21 cellular contexts compared by ENCODE assay signal in the genomic region with DNA sequence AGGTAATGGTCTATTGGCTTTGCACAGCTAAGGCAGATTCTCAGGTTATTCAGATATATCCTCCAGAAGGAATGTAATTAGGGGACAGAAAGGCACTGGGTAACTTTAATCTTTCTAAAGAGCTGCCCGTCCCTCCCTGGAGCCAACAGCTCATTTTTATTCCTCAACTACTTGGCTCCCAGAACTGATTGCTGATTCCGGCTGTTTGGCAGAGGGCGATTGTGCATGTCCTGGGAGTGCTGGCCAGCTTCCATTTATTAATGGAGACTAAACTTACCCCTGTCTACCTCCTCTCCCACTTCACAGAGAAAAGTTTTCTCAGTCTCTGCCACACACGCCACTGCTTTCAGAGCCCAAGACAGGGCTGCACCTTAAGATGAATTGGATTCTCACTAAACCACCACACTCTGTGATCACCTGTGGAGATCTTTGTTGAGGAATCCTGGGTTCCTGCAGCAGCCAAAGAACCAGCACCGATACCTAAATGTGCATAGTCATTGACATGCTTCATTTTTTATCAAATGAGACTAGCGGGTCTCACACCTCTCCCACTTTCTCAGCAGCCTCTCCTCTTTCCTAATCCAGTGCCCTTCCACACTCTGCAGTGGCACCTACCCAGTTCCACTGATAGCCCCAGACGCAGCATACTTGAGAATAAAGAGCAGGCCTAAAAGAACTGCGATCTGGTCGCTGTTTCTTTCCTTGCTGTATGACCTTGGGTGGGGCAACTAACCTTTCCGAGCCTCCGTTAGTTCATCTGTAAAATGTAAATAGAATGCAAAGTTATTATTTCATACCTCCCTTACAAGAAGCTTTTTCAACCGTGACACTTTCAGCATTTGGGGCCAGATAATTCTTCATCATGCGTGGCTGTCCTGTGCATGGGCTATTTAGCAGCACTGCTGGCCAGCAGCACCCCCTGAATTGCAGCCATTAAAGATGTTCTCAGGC.
DNase-seq lines count a peak whose midpoint lies in the region; ATAC-seq, FAIRE-seq and TF ChIP-seq lines count a peak whose summit lies in the region.
"Had no signal": no experiment of that assay in that cellular context is flagged by ENCODE, and none has a peak within 500 bp of the region (broad histone marks: within the 10 kb centered on the region; RNA-seq: fewer than 3 reads in every experiment).

No MANE protein-coding gene starts in this region.

- H3K27me3 ChIP-seq in right lobe of liver (no peaks in the 10 kb centered on the region), HepG2 (ENCODE audit: control insufficient read depth in 1 of 2, insufficient read depth in 2 of 2, low read length in 2 of 2) (no peaks in the 10 kb centered on the region), Peyer's patch (no peaks in the 10 kb centered on the region), smooth muscle cell (ENCODE audit: low read depth) (no peaks in the 10 kb centered on the region), stomach (no peaks in the 10 kb centered on the region)

- TF ChIP-seq POLR2A in right lobe of liver (IDR thresholded peaks at IDR 0.05) (no peak), HepG2 (IDR thresholded peaks at IDR 0.05; ENCODE audit: insufficient read depth in 1 of 2, low read depth in 2 of 2, low read length in 2 of 2) (no peak), Peyer's patch (IDR thresholded peaks at IDR 0.05) (no peak), stomach (IDR thresholded peaks at IDR 0.05) (no peak)

- TF ChIP-seq RAD21 in HepG2 (CRISPR knock-in tag; IDR thresholded peaks at IDR 0.05), result no peak

- H3K9me3 ChIP-seq in right lobe of liver (no peaks in the 10 kb centered on the region), HepG2 (ENCODE audit: low read length) (peaks cover 86% of the 10 kb centered on the region), Peyer's patch (no peaks in the 10 kb centered on the region), smooth muscle cell (replicated peaks; ENCODE audit: low read depth) (no peaks in the 10 kb centered on the region), stomach (no peaks in the 10 kb centered on the region)

- DNase-seq in NCI-H345 (lab: John Stamatoyannopoulos, UW), result peak; percentile 40
- no peak for DNase-seq in NCI-H345 treated with DMSO at 0.1 percent for 48 hours (lab: John Stamatoyannopoulos, UW; ENCODE audit: unreplicated experiment)
- no peak for DNase-seq in right lobe of liver
- no peak for DNase-seq in HepG2 (ENCODE audit: low spot score)
- peak; percentile 23 for DNase-seq in islet precursor cell
- no peak for DNase-seq in Peyer's patch
- no peak for DNase-seq in smooth muscle cell (lab: John Stamatoyannopoulos, UW; ENCODE audit: unreplicated experiment)
- no peak for DNase-seq in stomach
- DNase-seq: AML-193; CD4-positive, alpha-beta memory T cell; COR-L47; HCEC 1CT had no signal

- in situ Hi-C loops in HepG2 (cut with HindIII; ENCODE audit: extremely low pct_ligation_motif_present, low pct_unique_long_range_greater_than_20kb), result no loop called here

- no peaks in the 10 kb centered on the region for H3K79me2 ChIP-seq in HepG2 (ENCODE audit: insufficient read depth, low read length)
- no peaks in the 10 kb centered on the region for H3K79me2 ChIP-seq in smooth muscle cell (ENCODE audit: low read depth)

- peaks cover 0 to 11% (median 0%) of the 10 kb centered on the region in 4 donors for H3K4me1 ChIP-seq in right lobe of liver
- no peaks in the 10 kb centered on the region for H3K4me1 ChIP-seq in HepG2 (ENCODE audit: insufficient read depth, low read length)
- no peaks in the 10 kb centered on the region for H3K4me1 ChIP-seq in Peyer's patch
- H3K4me1 ChIP-seq in smooth muscle cell (ENCODE audit: low read depth), result no peaks in the 10 kb centered on the region
- H3K4me1 ChIP-seq in stomach, result no peaks in the 10 kb centered on the region
- H3K4me1 ChIP-seq: A549 had no signal

- intact Hi-C loops in right lobe of liver (cut with DNase I) (no loop called here), HepG2 (cut with micrococcal nuclease; ENCODE audit: unreplicated experiment) (no loop called here), stomach (cut with DNase I; ENCODE audit: low total_unique reads) (no loop called here)

- WGBS in right lobe of liver (ENCODE audit: insufficient coverage, low coverage, low lambda C conversion rate, missing lambda C conversion rate), result 72% methylated on average over 12 of the region's 13 CpGs
- 20% methylated on average over 13 of the region's 13 CpGs for WGBS in HepG2 (ENCODE audit: low lambda C conversion rate)
- 86% methylated on average over 13 of the region's 13 CpGs for WGBS in smooth muscle cell (ENCODE audit: low lambda C conversion rate)
- WGBS in stomach, 5 donors, result 60 to 72% (median 69%) methylated on average over 13 of the region's 13 CpGs

- H3K36me3 ChIP-seq in right lobe of liver (no peaks in the 10 kb centered on the region), HepG2 (replicated peaks in 1 of 2; ENCODE audit: control insufficient read depth in 1 of 2, insufficient read depth in 2 of 2, low read length in 2 of 2) (no peaks in the 10 kb centered on the region), Peyer's patch (no peaks in the 10 kb centered on the region), smooth muscle cell (ENCODE audit: low read depth) (no peaks in the 10 kb centered on the region), stomach (no peaks in the 10 kb centered on the region)

- no TSS peak for BruUV-seq in HepG2 (replicated peaks; lab: Mats Ljungman, UMichigan)

- H3K9ac ChIP-seq in HepG2 (ENCODE audit: insufficient read depth, low read depth, low read length), result no peak overlapping the region
- no peak overlapping the region for H3K9ac ChIP-seq in smooth muscle cell (ENCODE audit: low read depth)

- POLR2A ChIA-PET in HepG2 (lab: Yijun Ruan, JAX), result no interaction called here

- no peaks in the 10 kb centered on the region for H3F3A ChIP-seq in smooth muscle cell (ENCODE audit: low read depth)

- ATAC-seq in right lobe of liver (peak in 3 of 4 donors; percentile 33 to 60 (median 56)), HepG2 (no peak)
- ATAC-seq: A549, GM23338 had no signal

- no peak for TF ChIP-seq CTCF in right lobe of liver (IDR thresholded peaks at IDR 0.05)
- TF ChIP-seq CTCF in HepG2 (CRISPR knock-in tag; IDR thresholded peaks at IDR 0.05), result no peak
- no peak for TF ChIP-seq CTCF in Peyer's patch (IDR thresholded peaks at IDR 0.05)
- TF ChIP-seq CTCF in smooth muscle cell (IDR thresholded peaks at IDR 0.05; ENCODE audit: borderline replicate concordance, insufficient read depth, poor library complexity, severe bottlenecking), result no peak
- TF ChIP-seq CTCF in stomach (IDR thresholded peaks at IDR 0.05), result no peak

- H3K27ac ChIP-seq in right lobe of liver (no peak overlapping the region), HepG2 (ENCODE audit: extremely low read length, insufficient read depth, low read length) (no peak overlapping the region), Peyer's patch (no peak overlapping the region), smooth muscle cell (ENCODE audit: low read depth) (no peak overlapping the region), stomach (no peak overlapping the region)
- H3K27ac ChIP-seq: 22Rv1, A549, C4-2B had no signal

- H4K20me1 ChIP-seq in HepG2 (ENCODE audit: insufficient read depth, low read length), result no peaks in the 10 kb centered on the region
- H4K20me1 ChIP-seq in smooth muscle cell (ENCODE audit: low read depth), result no peaks in the 10 kb centered on the region

- H3K4me3 ChIP-seq in right lobe of liver (no peak overlapping the region), HepG2 (replicated peaks in 1 of 3; ENCODE audit: insufficient read depth in 1 of 3, low read depth in 2 of 3, low read length in 3 of 3) (no peak overlapping the region), Peyer's patch (no peak overlapping the region), smooth muscle cell (no peak overlapping the region), stomach (no peak overlapping the region)
- H3K4me3 ChIP-seq: A549, GM23338 had no signal

- TF ChIP-seq EP300 in HepG2 (IDR thresholded peaks at IDR 0.05; ENCODE audit: low read depth in 2 of 2, low read length in 2 of 2) (no peak), HepG2 (CRISPR knock-in tag; IDR thresholded peaks at IDR 0.05; ENCODE audit: borderline replicate concordance) (no peak), stomach (IDR thresholded peaks at IDR 0.05) (no peak)

- H3K4me2 ChIP-seq in HepG2 (ENCODE audit: low read depth, low read length) (no peak overlapping the region), smooth muscle cell (no peak overlapping the region)
- H3K4me2 ChIP-seq: A549, GM23338 had no signal

- no peak for FAIRE-seq in HepG2 (lab: Jason Lieb, UNC)
- FAIRE-seq: A549, D721Med, G401.6, GM12892, GM18507, H54 had no signal

- H2AFZ ChIP-seq in HepG2 (ENCODE audit: low read length) (no peak overlapping the region), smooth muscle cell (ENCODE audit: low read depth) (no peak overlapping the region)
- H2AFZ ChIP-seq: GM23338 had no signal

- CTCF ChIA-PET in HepG2 (lab: Yijun Ruan, JAX; ENCODE audit: low intra/inter-chr PET ratio, low total read pairs), result no interaction called here

TF ChIP-seq in HepG2, 621 proteins besides CTCF, POLR2A, EP300 and RAD21 (continues in another document):
- TF ChIP-seq SOX5 (CRISPR knock-in tag; IDR thresholded peaks at IDR 0.05; ENCODE audit: borderline replicate concordance) (no peak), TOE1 (CRISPR knock-in tag; IDR thresholded peaks at IDR 0.05) (no peak), FOXP1 (IDR thresholded peaks at IDR 0.05) (no peak), FOXP1 (CRISPR knock-in tag; IDR thresholded peaks at IDR 0.05) (no peak), ZNF337 (CRISPR knock-in tag; IDR thresholded peaks at IDR 0.05; ENCODE audit: borderline replicate concordance, low read depth) (no peak), KDM3A (CRISPR knock-in tag; IDR thresholded peaks at IDR 0.05; ENCODE audit: low read depth) (no peak)

Comparison
In these comparisons a context has a peak if more than half of its experiments do, and no peak if none do; other contexts are left out.
1. DNase-seq: peak in NCI-H345 (single experiment) and islet precursor cell (single experiment); none in NCI-H345 treated with DMSO at 0.1 percent for 48 hours (single experiment), right lobe of liver (0 of 3), HepG2 (single experiment), Peyer's patch (0 of 3), smooth muscle cell (single experiment) and stomach (single experiment).